Comparison of ENCODE assay signal across 8 cellular contexts in genomic region chr22:40043793-40044101, GRCh38. TPM values are rescaled to one million over a fixed set of nuclear protein-coding genes. Genes with fewer than 3 reads are reported as not detected.
DNase-seq lines count a peak whose midpoint lies in the region; ATAC-seq and TF ChIP-seq lines count a peak whose summit lies in the region.

No MANE protein-coding gene starts in this region.

- H3K27me3 ChIP-seq in lower lobe of right lung (ENCODE audit: low read depth) = peaks cover under 1% of the 10 kb centered on the region
- H3K27me3 ChIP-seq in tibial nerve = no peaks in the 10 kb centered on the region

- in situ Hi-C loops in astrocyte of the spinal cord (cut with HindIII; ENCODE audit: low sequenced_read_pairs) = no loop called here

- H3K36me3 ChIP-seq in lower lobe of right lung (no peaks in the 10 kb centered on the region), tibial nerve (no peaks in the 10 kb centered on the region)

- DNase-seq in activated effector memory CD4-positive, alpha-beta T cell treated with anti-CD3 and anti-CD28 coated beads, Interleukin-2, amount 50 U/mL, for 16 hours = peak; percentile 62
- DNase-seq in activated effector memory CD4-positive, alpha-beta T cell treated with Interleukin-2 at 50 U/mL for 16 hours = no peak
- no peak for DNase-seq in astrocyte of the spinal cord (ENCODE audit: low read depth, low spot score)
- no peak for DNase-seq in lower lobe of right lung
- DNase-seq in tibial nerve (ENCODE audit: low spot score in 2 of 2) = no peak
- no peak for DNase-seq in A172 (ENCODE audit: low spot score)

- peaks cover 51% of the 10 kb centered on the region for H3K4me1 ChIP-seq in lower lobe of right lung
- H3K4me1 ChIP-seq in tibial nerve = peaks cover 2 to 72% (median 46%) of the 10 kb centered on the region in 4 donors

- TF ChIP-seq POLR2A in tibial nerve (IDR thresholded peaks at IDR 0.05) = no peak

- peak overlapping the region; percentile 89 for H3K4me3 ChIP-seq in astrocyte of the spinal cord (ENCODE audit: low read depth, low read length)
- H3K4me3 ChIP-seq in lower lobe of right lung = peak overlapping the region; percentile 71
- H3K4me3 ChIP-seq in tibial nerve = peak overlapping the region; percentile 38 to 88 (median 72)

- ATAC-seq in lower lobe of right lung = no peak
- ATAC-seq in HG03159 (IDR thresholded peaks at IDR 0.05; ENCODE audit: unreplicated experiment) = no peak
- no peak for ATAC-seq in GM19023 (IDR thresholded peaks at IDR 0.05; ENCODE audit: unreplicated experiment)

- H3K27ac ChIP-seq in lower lobe of right lung (peak overlapping the region; percentile 95), tibial nerve (peak overlapping the region; percentile 88 to 99 (median 93))

- WGBS in tibial nerve, 2 donors = 35 to 37% methylated on average over 5 of the region's 5 CpGs

- TF ChIP-seq CTCF in astrocyte of the spinal cord (IDR thresholded peaks at IDR 0.05; ENCODE audit: low read depth, low read length) (no peak), lower lobe of right lung (IDR thresholded peaks at IDR 0.05) (no peak), tibial nerve (IDR thresholded peaks at IDR 0.05) (no peak)

- TF ChIP-seq EP300 in tibial nerve (IDR thresholded peaks at IDR 0.05) = no peak

- intact Hi-C loops in lower lobe of right lung (cut with DNase I) = no loop called here

- H3K9me3 ChIP-seq in lower lobe of right lung (no peaks in the 10 kb centered on the region), tibial nerve (no peaks in the 10 kb centered on the region)

RNA-seq across cellular contexts. Expression of gene FAM83F, which starts 49.0 kb away (rescaled TPM):
- total RNA-seq in lower lobe of right lung (1.4 TPM), tibial nerve (10 to 100 TPM in 2 of 4 donors, 1 to 10 TPM in 2; 8.2 to 11.2 (median 9.8) TPM)
- not detected in 2 replicates for total RNA-seq in A172 (2014; rRNA removed; shearing (Covaris generic))
